24 cellular contexts compared by ENCODE assay signal in genomic region chr10:48249763-48250351, GRCh38. TPM values are rescaled to one million over a fixed set of nuclear protein-coding genes. Genes with fewer than 3 reads are reported as not detected.
"Had no signal": no experiment of that assay in that cellular context is flagged by ENCODE, and none has a peak within 500 bp of the region (broad histone marks: within the 10 kb centered on the region; RNA-seq: fewer than 3 reads in every experiment).

No MANE protein-coding gene starts in this region.

- FAIRE-seq: astrocyte had no signal

- H3K36me3 ChIP-seq: adrenal gland, gastroesophageal sphincter, heart left ventricle, left ventricle myocardium inferior, sigmoid colon, tibial artery, uterus had no signal

- ATAC-seq: activated CD8-positive, alpha-beta T cell treated with anti-CD3 and anti-CD28 coated beads for 36 hours; activated naive CD4-positive, alpha-beta T cell treated with anti-CD3 and anti-CD28 coated beads, Interleukin-2, amount 50 U/mL, for 72 hours; esophagus mucosa; gastroesophageal sphincter; heart left ventricle; psoas muscle had no signal

- H3K4me1 ChIP-seq: adrenal gland, gastroesophageal sphincter, psoas muscle, sigmoid colon, tibial artery, uterus had no signal

- H3K4me3 ChIP-seq: adrenal gland, gastroesophageal sphincter, heart left ventricle, left ventricle myocardium inferior, psoas muscle, sigmoid colon, tibial artery, uterus had no signal

- H3K36me3 Mint-ChIP-seq: activated naive CD4-positive, alpha-beta T cell treated with anti-CD3 and anti-CD28 coated beads, Interleukin-2, amount 50 U/mL, for 72 hours; stimulated activated memory B cell treated with anti-CD40 and anti-IgM and Interleukin-4, amounts not matched to agents 10 μg/mL and 1 μg/mL and 100 μg/mL, for 72 hours had no signal

- H3K4me3 Mint-ChIP-seq: activated CD8-positive, alpha-beta T cell treated with anti-CD3 and anti-CD28 coated beads for 36 hours; stimulated activated memory B cell treated with anti-CD40 and anti-IgM and Interleukin-4, amounts not matched to agents 10 μg/mL and 1 μg/mL and 100 μg/mL, for 72 hours had no signal

- H3K27ac ChIP-seq: adrenal gland, gastroesophageal sphincter, heart left ventricle, psoas muscle, sigmoid colon, tibial artery, uterus had no signal

- H3K9me3 ChIP-seq: adrenal gland, gastroesophageal sphincter, heart left ventricle, left ventricle myocardium inferior, psoas muscle, sigmoid colon, tibial artery, uterus had no signal

- H3K27me3 ChIP-seq: adrenal gland, gastroesophageal sphincter, heart left ventricle, sigmoid colon, tibial artery, uterus had no signal

- DNase-seq: activated CD4-positive, alpha-beta T cell treated with anti-CD3 and anti-CD28 coated beads for 48 hours; activated CD4-positive, CD25-positive, alpha-beta regulatory T cell; activated CD8-positive, alpha-beta T cell treated with anti-CD3 and anti-CD28 coated beads for 36 hours; activated gamma-delta T cell; cerebellar nuclear complex; cortex of kidney; effector CD4-positive, alpha-beta T cell; heart left ventricle; left ventricle myocardium inferior; mammary epithelial cell; psoas muscle; sigmoid colon; stimulated activated CD4-positive, alpha-beta T cell treated with anti-CD3 and anti-CD28 coated beads, Interleukin-4, amount 100 ng/mL, for 24 hours; tibial artery; uterus had no signal

- H3K9me3 Mint-ChIP-seq: activated CD8-positive, alpha-beta T cell treated with anti-CD3 and anti-CD28 coated beads for 36 hours; activated naive CD4-positive, alpha-beta T cell treated with anti-CD3 and anti-CD28 coated beads, Interleukin-2, amount 50 U/mL, for 72 hours; stimulated activated memory B cell treated with anti-CD40 and anti-IgM and Interleukin-4, amounts not matched to agents 10 μg/mL and 1 μg/mL and 100 μg/mL, for 72 hours had no signal

- H3K27ac Mint-ChIP-seq: activated CD8-positive, alpha-beta T cell treated with anti-CD3 and anti-CD28 coated beads for 36 hours; activated naive CD4-positive, alpha-beta T cell treated with anti-CD3 and anti-CD28 coated beads, Interleukin-2, amount 50 U/mL, for 72 hours; stimulated activated memory B cell treated with anti-CD40 and anti-IgM and Interleukin-4, amounts not matched to agents 10 μg/mL and 1 μg/mL and 100 μg/mL, for 72 hours had no signal

RNA-seq across cellular contexts. Expression of gene FRMPD2, which starts 24.6 kb away (rescaled TPM):
- total RNA-seq: activated CD8-positive, alpha-beta T cell treated with anti-CD3 and anti-CD28 coated beads for 36 hours; esophagus mucosa; myocyte; omental fat pad; psoas muscle; sigmoid colon; subcutaneous adipose tissue had no signal
- polyA plus RNA-seq: adrenal gland, heart left ventricle had no signal
